8 cellular contexts compared by ENCODE assay signal in genomic region chr20:63895202-63895885, GRCh38. TPM values are rescaled to one million over a fixed set of nuclear protein-coding genes. Genes with fewer than 3 reads are reported as not detected.
DNase-seq lines count a peak whose midpoint lies in the region; TF ChIP-seq lines count a peak whose summit lies in the region.

No MANE protein-coding gene starts in this region.

- H3K27me3 ChIP-seq in KMS-11 (ENCODE audit: insufficient read depth, low read depth) (no peaks in the 10 kb centered on the region), dorsolateral prefrontal cortex (no peaks in the 10 kb centered on the region), neuron (ENCODE audit: insufficient read depth, low read length) (no peaks in the 10 kb centered on the region)

- peak overlapping the region; percentile 93 for H3K4me2 ChIP-seq in KMS-11

- TF ChIP-seq CTCF in KMS-11 (conservative IDR thresholded peaks at IDR 0.05; ENCODE audit: low read depth, low read length) (no peak), dorsolateral prefrontal cortex (IDR thresholded peaks at IDR 0.05 in 54 of 56, conservative IDR thresholded peaks at IDR 0.05 in 2 of 56; ENCODE audit: low read depth in 1 of 56, partially characterized antibody in 56 of 56) (peak in 1 of 56 donors; percentile 1)

- CTCF ChIA-PET in activated naive CD4-positive, alpha-beta T cell treated with anti-CD3 and anti-CD28 coated beads for 36 hours (lab: Charles Lee) = interaction anchor here (0.9 to 1.6 kb wide), 5 partner anchors 20 to 85 kb away, joined by 3 to 8 read pairs (median 4); partner anchors contain the start of gene TPD52L2

- peaks cover 31% of the 10 kb centered on the region for H4K20me1 ChIP-seq in KMS-11 (ENCODE audit: insufficient read depth)

- no peaks in the 10 kb centered on the region for H3K27me3 Mint-ChIP-seq in activated naive CD4-positive, alpha-beta T cell treated with anti-CD3 and anti-CD28 coated beads for 36 hours (ENCODE audit: low read depth)

- peak overlapping the region; percentile 93 for H3K27ac Mint-ChIP-seq in activated naive CD4-positive, alpha-beta T cell treated with anti-CD3 and anti-CD28 coated beads for 36 hours

- H3K79me2 ChIP-seq in KMS-11 (ENCODE audit: insufficient read depth, low read depth) = peaks cover 45% of the 10 kb centered on the region

- H3K36me3 ChIP-seq in KMS-11 (ENCODE audit: insufficient read depth) (no peaks in the 10 kb centered on the region), neuron (ENCODE audit: insufficient read depth, low read length) (peaks cover 15% of the 10 kb centered on the region)

- H3K4me1 ChIP-seq in KMS-11 (ENCODE audit: low read depth, poor library complexity, severe bottlenecking) (peaks cover 14% of the 10 kb centered on the region), neuron (ENCODE audit: insufficient read depth, low read length) (peaks cover 13% of the 10 kb centered on the region)

- H3K9me3 ChIP-seq in neuron (ENCODE audit: low read length) = no peaks in the 10 kb centered on the region

- H3K4me3 Mint-ChIP-seq in activated naive CD4-positive, alpha-beta T cell treated with anti-CD3 and anti-CD28 coated beads for 36 hours = peak overlapping the region; percentile 95

- DNase-seq in activated naive CD4-positive, alpha-beta T cell treated with anti-CD3 and anti-CD28 coated beads for 36 hours = no peak
- no peak for DNase-seq in activated naive CD4-positive, alpha-beta T cell (lab: John Stamatoyannopoulos, UW)
- DNase-seq in dorsolateral prefrontal cortex (no peak), NAMALWA (ENCODE audit: low spot score) (no peak), NCI-H526 treated with DMSO at 0.1 percent for 48 hours (lab: John Stamatoyannopoulos, UW) (no peak), GOT3 (lab: John Stamatoyannopoulos, UW) (no peak)

- peak overlapping the region; percentile 56; the same call in 1 of the 2 replicates for H3K9ac ChIP-seq in KMS-11

- no peak overlapping the region for H3K4me3 ChIP-seq in KMS-11 (IDR thresholded peaks at IDR 0.05; ENCODE audit: insufficient read depth, low read depth, low read length)
- H3K4me3 ChIP-seq in dorsolateral prefrontal cortex = peak overlapping the region; percentile 41 to 88 (median 73)
- peak overlapping the region; percentile 86 for H3K4me3 ChIP-seq in neuron (ENCODE audit: low read length)

- H3K27ac ChIP-seq in KMS-11 (peak overlapping the region; percentile 34; the same call in 1 of the 2 replicates), dorsolateral prefrontal cortex (peak overlapping the region in 49 of 59 donors; percentile 2 to 87 (median 56))

- peak overlapping the region; percentile 5; the same call in 1 of the 2 replicates for H2AFZ ChIP-seq in KMS-11 (ENCODE audit: low read depth)
- no peak overlapping the region for H2AFZ ChIP-seq in neuron (ENCODE audit: low read depth, low read length)

- intact Hi-C loops in activated naive CD4-positive, alpha-beta T cell treated with anti-CD3 and anti-CD28 coated beads for 36 hours (cut with micrococcal nuclease) = loop anchor here (2.0 to 5.0 kb wide), 3 partner anchors 23 to 258 kb away; partner anchors contain the start of gene UCKL1
- intact Hi-C loops in dorsolateral prefrontal cortex (cut with DNase I) = loop anchor here (2.0 to 10.0 kb wide), 3 partner anchors 31 to 169 kb away; partner anchors contain the start of genes TCEA2 (in 1 of the 2), TPD52L2 (in 1 of the 2) and UCKL1 (in 1 of the 2)

- peaks cover 41% of the 10 kb centered on the region for H3K4me1 Mint-ChIP-seq in activated naive CD4-positive, alpha-beta T cell treated with anti-CD3 and anti-CD28 coated beads for 36 hours (ENCODE audit: low read depth)

- H3K9me3 Mint-ChIP-seq in activated naive CD4-positive, alpha-beta T cell treated with anti-CD3 and anti-CD28 coated beads for 36 hours = no peaks in the 10 kb centered on the region

- peaks cover 9% of the 10 kb centered on the region for H3K36me3 Mint-ChIP-seq in activated naive CD4-positive, alpha-beta T cell treated with anti-CD3 and anti-CD28 coated beads for 36 hours (ENCODE audit: low read depth)

RNA-seq across cellular contexts. Expression of gene DNAJC5, which starts 0.4 kb away (rescaled TPM):
- 10 to 100 TPM; 19.4 to 19.5 TPM for total RNA-seq in activated naive CD4-positive, alpha-beta T cell treated with anti-CD3 and anti-CD28 coated beads for 36 hours
- total RNA-seq in dorsolateral prefrontal cortex = 100 to 1,000 TPM in 117 of 120 experiments, 10 to 100 TPM in 3; 69.5 to 175 (median 137) TPM

RNA-seq across cellular contexts. Expression of gene TPD52L2, which starts 30.3 kb away (rescaled TPM):
- 10 to 100 TPM; 38.2 to 38.9 TPM for total RNA-seq in activated naive CD4-positive, alpha-beta T cell treated with anti-CD3 and anti-CD28 coated beads for 36 hours
- total RNA-seq in dorsolateral prefrontal cortex = 100 to 1,000 TPM in 4 of 120 experiments, 10 to 100 TPM in 116; 61.5 to 125 (median 76.3) TPM

RNA-seq across cellular contexts. Expression of gene ABHD16B, which starts 34.0 kb away (rescaled TPM):
- not detected for total RNA-seq in activated naive CD4-positive, alpha-beta T cell treated with anti-CD3 and anti-CD28 coated beads for 36 hours
- total RNA-seq in dorsolateral prefrontal cortex = under 1 TPM in 1 of 120 experiments, not detected in 119; 0.35 TPM
